In the genomic region with DNA sequence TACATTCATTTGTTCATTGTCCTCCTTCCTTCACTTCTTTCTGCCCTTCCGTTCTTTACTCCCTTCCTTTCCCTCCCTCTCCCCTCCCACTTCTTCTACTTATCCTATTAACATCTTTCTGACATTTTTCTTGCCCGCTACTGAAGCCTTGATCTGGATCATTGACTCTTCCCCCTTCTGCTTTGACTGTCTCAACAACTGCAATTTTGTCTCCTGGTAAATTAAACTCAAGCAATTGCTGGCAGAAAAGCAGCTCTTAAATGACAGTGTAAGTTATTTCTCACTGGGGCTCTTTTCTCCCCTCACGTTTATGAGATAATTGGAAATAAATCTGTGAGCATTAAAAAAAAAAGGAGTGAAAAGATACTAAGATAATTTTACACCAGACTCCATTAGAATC, we compare ENCODE assay signal across 21 cellular contexts.
A peak's percentile ranks its signal among the peaks of the same experiment; 100 is the strongest.
DNase-seq lines count a peak whose midpoint lies in the region; ATAC-seq and TF ChIP-seq lines count a peak whose summit lies in the region.
"Had no signal": no experiment of that assay in that cellular context is flagged by ENCODE, and none has a peak within 500 bp of the region (broad histone marks: within the 10 kb centered on the region; RNA-seq: fewer than 3 reads in every experiment).

No MANE protein-coding gene starts in this region.

- H4K20me1 ChIP-seq in smooth muscle cell (ENCODE audit: low read depth) = no peaks in the 10 kb centered on the region
- H4K20me1 ChIP-seq: BLaER1 had no signal

- no peaks in the 10 kb centered on the region for H3K27me3 ChIP-seq in SJCRH30
- H3K27me3 ChIP-seq in smooth muscle cell (ENCODE audit: low read depth) = no peaks in the 10 kb centered on the region
- H3K27me3 ChIP-seq: BLaER1 had no signal

- H3K27ac ChIP-seq in SJCRH30 = peak overlapping the region; percentile 82
- peak overlapping the region; percentile 85 for H3K27ac ChIP-seq in smooth muscle cell (ENCODE audit: low read depth)
- H3K27ac ChIP-seq: BLaER1 had no signal

- peaks cover 62% of the 10 kb centered on the region for H3K4me1 ChIP-seq in SJCRH30
- H3K4me1 ChIP-seq in smooth muscle cell (ENCODE audit: low read depth) = peaks cover 7% of the 10 kb centered on the region
- H3K4me1 ChIP-seq: BLaER1 had no signal

- ATAC-seq in GM19397 (IDR thresholded peaks at IDR 0.05; ENCODE audit: unreplicated experiment) = no peak
- ATAC-seq: GM12878, Right ventricle myocardium inferior had no signal

- H3K36me3 Mint-ChIP-seq in mesothelial cell of epicardium (peaks cover 2% of the 10 kb centered on the region), CD14-positive monocyte (no peaks in the 10 kb centered on the region)
- H3K36me3 Mint-ChIP-seq: CD4-positive, alpha-beta memory T cell had no signal

- H3K4me3 ChIP-seq in SJCRH30 (no peak overlapping the region), smooth muscle cell (no peak overlapping the region)
- H3K4me3 ChIP-seq: BLaER1, GM12878 had no signal

- no peaks in the 10 kb centered on the region for H3F3A ChIP-seq in smooth muscle cell (ENCODE audit: low read depth)

- H3K4me1 Mint-ChIP-seq in mesothelial cell of epicardium = peaks cover 34% of the 10 kb centered on the region
- H3K4me1 Mint-ChIP-seq in CD14-positive monocyte = no peaks in the 10 kb centered on the region
- H3K4me1 Mint-ChIP-seq: CD4-positive, alpha-beta memory T cell had no signal

- no peak overlapping the region for H3K4me2 ChIP-seq in smooth muscle cell
- H3K4me2 ChIP-seq: BLaER1 had no signal

- H3K9me3 Mint-ChIP-seq in mesothelial cell of epicardium (peaks cover 5% of the 10 kb centered on the region), CD14-positive monocyte (peaks cover 0 to 3% (median 0%) of the 10 kb centered on the region in 7 donors)

- no peaks in the 10 kb centered on the region for H3K79me2 ChIP-seq in smooth muscle cell (ENCODE audit: low read depth)

- no peaks in the 10 kb centered on the region for H3K27me3 Mint-ChIP-seq in mesothelial cell of epicardium (ENCODE audit: low read depth)
- H3K27me3 Mint-ChIP-seq in CD14-positive monocyte (ENCODE audit: low read depth in 3 of 3) = no peaks in the 10 kb centered on the region

- H3K9me3 ChIP-seq in SJCRH30 (replicated peaks) = peaks cover 15% of the 10 kb centered on the region
- no peaks in the 10 kb centered on the region for H3K9me3 ChIP-seq in smooth muscle cell (replicated peaks; ENCODE audit: low read depth)
- H3K9me3 ChIP-seq: BLaER1, Caco-2 had no signal

- intact Hi-C loops in CD14-positive monocyte (cut with micrococcal nuclease) = no loop called here

- peak overlapping the region; percentile 22 for H3K27ac Mint-ChIP-seq in mesothelial cell of epicardium
- no peak overlapping the region for H3K27ac Mint-ChIP-seq in CD14-positive monocyte
- H3K27ac Mint-ChIP-seq: CD4-positive, alpha-beta memory T cell had no signal

- peak; percentile 67 for DNase-seq in NCI-H2227 (lab: John Stamatoyannopoulos, UW; ENCODE audit: unreplicated experiment)
- no peak for DNase-seq in SJCRH30
- DNase-seq in mesothelial cell of epicardium (ENCODE audit: low spot score in 2 of 2, unreplicated experiment in 2 of 2) = no peak
- DNase-seq in smooth muscle cell (lab: John Stamatoyannopoulos, UW; ENCODE audit: unreplicated experiment) = no peak
- no peak for DNase-seq in CD14-positive monocyte (ENCODE audit: low spot score)
- DNase-seq in HPDE6-E6E7 (ENCODE audit: extremely low spot score) = no peak
- DNase-seq: ACHN; Caco-2; CD4-positive, alpha-beta memory T cell; DMS 273 treated with DMSO at 0.1 percent for 48 hours; GOT3; Karpas-422; NCI-H1417; NCI-H187; NCI-H226; NCI-H510A treated with DMSO at 0.1 percent for 48 hours; NCI-H774 had no signal

- no peak overlapping the region for H2AFZ ChIP-seq in smooth muscle cell (ENCODE audit: low read depth)

- no peak overlapping the region for H3K9ac ChIP-seq in smooth muscle cell (ENCODE audit: low read depth)
- H3K9ac ChIP-seq: BLaER1 had no signal

- TF ChIP-seq CTCF in mesothelial cell of epicardium (IDR thresholded peaks at IDR 0.05; ENCODE audit: unreplicated experiment) = no peak
- TF ChIP-seq CTCF in smooth muscle cell (IDR thresholded peaks at IDR 0.05; ENCODE audit: borderline replicate concordance, insufficient read depth, poor library complexity, severe bottlenecking) = no peak
- TF ChIP-seq CTCF in CD14-positive monocyte (IDR thresholded peaks at IDR 0.05) = no peak

- 59% methylated on average over 3 of the region's 3 CpGs for WGBS in smooth muscle cell (ENCODE audit: low lambda C conversion rate)

- H3K36me3 ChIP-seq in SJCRH30 (no peaks in the 10 kb centered on the region), smooth muscle cell (ENCODE audit: low read depth) (no peaks in the 10 kb centered on the region)
- H3K36me3 ChIP-seq: BLaER1 had no signal

- no peak overlapping the region for H3K4me3 Mint-ChIP-seq in mesothelial cell of epicardium
- H3K4me3 Mint-ChIP-seq in CD14-positive monocyte = no peak overlapping the region
- H3K4me3 Mint-ChIP-seq: CD4-positive, alpha-beta memory T cell had no signal
